27 cellular contexts compared by ENCODE assay signal in the genomic region with DNA sequence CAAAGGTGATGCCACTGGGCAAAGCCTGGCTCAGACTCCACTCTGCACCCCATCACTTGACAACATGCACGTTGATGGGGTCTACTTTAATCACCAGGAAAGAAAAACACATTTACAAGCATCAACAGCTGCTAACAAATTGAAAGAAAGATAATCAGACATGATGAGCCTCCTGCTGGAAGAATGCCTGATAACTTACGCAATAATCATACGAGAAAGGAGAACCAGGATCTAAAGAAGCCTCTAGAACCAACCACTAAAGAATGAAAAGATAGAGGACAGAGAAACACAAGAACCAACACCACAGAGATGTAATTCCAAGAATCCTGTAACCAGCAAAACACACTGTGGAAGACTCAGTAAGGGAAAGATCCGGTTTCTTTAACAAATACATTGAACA.
DNase-seq lines count a peak whose midpoint lies in the region; ATAC-seq, FAIRE-seq and TF ChIP-seq lines count a peak whose summit lies in the region.
"Had no signal": no experiment of that assay in that cellular context is flagged by ENCODE, and none has a peak within 500 bp of the region (broad histone marks: within the 10 kb centered on the region; RNA-seq: fewer than 3 reads in every experiment).

No MANE protein-coding gene starts in this region.

- H4K20me1 ChIP-seq in HepG2 (ENCODE audit: insufficient read depth, low read length): no peaks in the 10 kb centered on the region
- H4K20me1 ChIP-seq: BLaER1 treated with 17β-estradiol and CSF1 and Interleukin-3, amounts not matched to agents 10 nM and 100 nM had no signal

- TF ChIP-seq EP300 in HepG2 (IDR thresholded peaks at IDR 0.05; ENCODE audit: low read depth in 2 of 2, low read length in 2 of 2): no peak
- no peak for TF ChIP-seq EP300 in HepG2 (CRISPR knock-in tag; IDR thresholded peaks at IDR 0.05; ENCODE audit: borderline replicate concordance)

- no peak for DNase-seq in HepG2 (ENCODE audit: low spot score)
- DNase-seq in right lobe of liver: no peak
- DNase-seq in RPMI7951 (ENCODE audit: low read depth): peak; percentile 21
- DNase-seq in fibroblast of mammary gland (ENCODE audit: low read depth): peak; percentile 48
- no peak for DNase-seq in CD1c-positive myeloid dendritic cell (ENCODE audit: extremely low spot score)
- no peak for DNase-seq in kidney glomerular epithelial cell (lab: John Stamatoyannopoulos, UW)
- DNase-seq in kidney tubule cell (ENCODE audit: low spot score): no peak
- DNase-seq: 8988T; AML-193; CD4-positive, alpha-beta memory T cell; CD4-positive, CD25-positive, alpha-beta regulatory T cell; CD8-positive, alpha-beta memory T cell; COR-L47; DMS 273 treated with DMSO at 0.1 percent for 48 hours; DMS153; DMS53; DMS79; DND-41; EL; GDM1 had no signal

- no peak for TF ChIP-seq POLR2A in HepG2 (IDR thresholded peaks at IDR 0.05; ENCODE audit: insufficient read depth in 1 of 2, low read depth in 2 of 2, low read length in 2 of 2)
- no peak for TF ChIP-seq POLR2A in right lobe of liver (IDR thresholded peaks at IDR 0.05)

- POLR2A ChIA-PET in HepG2 (lab: Yijun Ruan, JAX): no interaction called here

- intact Hi-C loops in HepG2 (cut with micrococcal nuclease; ENCODE audit: unreplicated experiment) (no loop called here), right lobe of liver (cut with DNase I) (no loop called here)

- no TSS peak for BruUV-seq in HepG2 (replicated peaks; lab: Mats Ljungman, UMichigan)

- no peak for FAIRE-seq in HepG2 (lab: Jason Lieb, UNC)
- FAIRE-seq: A204.1, GM12878, GM12892, GM18507 had no signal

- in situ Hi-C loops in HepG2 (cut with HindIII; ENCODE audit: extremely low pct_ligation_motif_present, low pct_unique_long_range_greater_than_20kb): no loop called here

- H3K9me3 ChIP-seq in HepG2 (ENCODE audit: low read length): peaks cover 8% of the 10 kb centered on the region; the same call in 1 of the 2 replicates
- H3K9me3 ChIP-seq in right lobe of liver: no peaks in the 10 kb centered on the region

- H3K79me2 ChIP-seq in HepG2 (ENCODE audit: insufficient read depth, low read length): no peaks in the 10 kb centered on the region

- H3K4me3 ChIP-seq in HepG2 (replicated peaks in 1 of 3; ENCODE audit: insufficient read depth in 1 of 3, low read depth in 2 of 3, low read length in 3 of 3): no peak overlapping the region
- H3K4me3 ChIP-seq in right lobe of liver: no peak overlapping the region
- H3K4me3 ChIP-seq in fibroblast of mammary gland (ENCODE audit: control insufficient read depth, low read depth, low read length): no peak overlapping the region
- H3K4me3 ChIP-seq: BLaER1 treated with 17β-estradiol and CSF1 and Interleukin-3, amounts not matched to agents 10 nM and 100 nM; GM12878 had no signal

- H3K4me1 ChIP-seq in HepG2 (ENCODE audit: insufficient read depth, low read length): peaks cover 26% of the 10 kb centered on the region
- H3K4me1 ChIP-seq in right lobe of liver: peaks cover 0 to 15% (median 4%) of the 10 kb centered on the region in 4 donors

- H3K36me3 ChIP-seq in HepG2 (replicated peaks in 1 of 2; ENCODE audit: control insufficient read depth in 1 of 2, insufficient read depth in 2 of 2, low read length in 2 of 2) (no peaks in the 10 kb centered on the region), right lobe of liver (no peaks in the 10 kb centered on the region)
- H3K36me3 ChIP-seq: BLaER1 treated with 17β-estradiol and CSF1 and Interleukin-3, amounts not matched to agents 10 nM and 100 nM had no signal

- WGBS in HepG2 (ENCODE audit: low lambda C conversion rate): 68% methylated on average over 4 of the region's 4 CpGs
- WGBS in right lobe of liver (ENCODE audit: insufficient coverage, low coverage, low lambda C conversion rate, missing lambda C conversion rate): 70% methylated on average over 4 of the region's 4 CpGs

- TF ChIP-seq CTCF in HepG2 (CRISPR knock-in tag; IDR thresholded peaks at IDR 0.05): no peak
- TF ChIP-seq CTCF in right lobe of liver (IDR thresholded peaks at IDR 0.05): no peak
- no peak for TF ChIP-seq CTCF in fibroblast of mammary gland (conservative IDR thresholded peaks at IDR 0.05; ENCODE audit: control insufficient read depth, insufficient read depth, low read depth, low read length)

- TF ChIP-seq RAD21 in HepG2 (CRISPR knock-in tag; IDR thresholded peaks at IDR 0.05): no peak

- H3K4me2 ChIP-seq in HepG2 (ENCODE audit: low read depth, low read length): no peak overlapping the region
- H3K4me2 ChIP-seq: BLaER1 treated with 17β-estradiol and CSF1 and Interleukin-3, amounts not matched to agents 10 nM and 100 nM had no signal

- H3K27me3 ChIP-seq in HepG2 (ENCODE audit: control insufficient read depth in 1 of 2, insufficient read depth in 2 of 2, low read length in 2 of 2): no peaks in the 10 kb centered on the region
- no peaks in the 10 kb centered on the region for H3K27me3 ChIP-seq in right lobe of liver
- H3K27me3 ChIP-seq: BLaER1 treated with 17β-estradiol and CSF1 and Interleukin-3, amounts not matched to agents 10 nM and 100 nM had no signal

- CTCF ChIA-PET in HepG2 (lab: Yijun Ruan, JAX; ENCODE audit: low intra/inter-chr PET ratio, low total read pairs): no interaction called here

- H3K27ac ChIP-seq in HepG2 (ENCODE audit: extremely low read length, insufficient read depth, low read length) (no peak overlapping the region), right lobe of liver (no peak overlapping the region), temporal lobe (ENCODE audit: low read depth, low read length) (peak overlapping the region; percentile 33)
- H3K27ac ChIP-seq: BLaER1 treated with 17β-estradiol and CSF1 and Interleukin-3, amounts not matched to agents 10 nM and 100 nM; C4-2B had no signal

- H2AFZ ChIP-seq in HepG2 (ENCODE audit: low read length): no peak overlapping the region

- ATAC-seq in HepG2: no peak
- ATAC-seq in right lobe of liver: no peak
- ATAC-seq: GM12878 had no signal

- no peak overlapping the region for H3K9ac ChIP-seq in HepG2 (ENCODE audit: insufficient read depth, low read depth, low read length)
- H3K9ac ChIP-seq: BLaER1 treated with 17β-estradiol and CSF1 and Interleukin-3, amounts not matched to agents 10 nM and 100 nM had no signal

TF ChIP-seq in HepG2, 621 proteins besides CTCF, POLR2A, EP300 and RAD21:
- TF ChIP-seq ZNF558 (CRISPR knock-in tag; IDR thresholded peaks at IDR 0.05; ENCODE audit: borderline replicate concordance): no peak
- peak; percentile 51; the same call in 1 of the 2 replicates for TF ChIP-seq CEBPB (IDR thresholded peaks at IDR 0.05; ENCODE audit: borderline replicate concordance, low read depth, low read length)

Comparison
In these comparisons a context has a peak if more than half of its experiments do, and no peak if none do; other contexts are left out.
1. DNase-seq: peak in RPMI7951 (single experiment) and fibroblast of mammary gland (single experiment); none in HepG2 (single experiment), right lobe of liver (0 of 3), CD1c-positive myeloid dendritic cell (single experiment), kidney glomerular epithelial cell (single experiment) and kidney tubule cell (single experiment).